In the genomic region with DNA sequence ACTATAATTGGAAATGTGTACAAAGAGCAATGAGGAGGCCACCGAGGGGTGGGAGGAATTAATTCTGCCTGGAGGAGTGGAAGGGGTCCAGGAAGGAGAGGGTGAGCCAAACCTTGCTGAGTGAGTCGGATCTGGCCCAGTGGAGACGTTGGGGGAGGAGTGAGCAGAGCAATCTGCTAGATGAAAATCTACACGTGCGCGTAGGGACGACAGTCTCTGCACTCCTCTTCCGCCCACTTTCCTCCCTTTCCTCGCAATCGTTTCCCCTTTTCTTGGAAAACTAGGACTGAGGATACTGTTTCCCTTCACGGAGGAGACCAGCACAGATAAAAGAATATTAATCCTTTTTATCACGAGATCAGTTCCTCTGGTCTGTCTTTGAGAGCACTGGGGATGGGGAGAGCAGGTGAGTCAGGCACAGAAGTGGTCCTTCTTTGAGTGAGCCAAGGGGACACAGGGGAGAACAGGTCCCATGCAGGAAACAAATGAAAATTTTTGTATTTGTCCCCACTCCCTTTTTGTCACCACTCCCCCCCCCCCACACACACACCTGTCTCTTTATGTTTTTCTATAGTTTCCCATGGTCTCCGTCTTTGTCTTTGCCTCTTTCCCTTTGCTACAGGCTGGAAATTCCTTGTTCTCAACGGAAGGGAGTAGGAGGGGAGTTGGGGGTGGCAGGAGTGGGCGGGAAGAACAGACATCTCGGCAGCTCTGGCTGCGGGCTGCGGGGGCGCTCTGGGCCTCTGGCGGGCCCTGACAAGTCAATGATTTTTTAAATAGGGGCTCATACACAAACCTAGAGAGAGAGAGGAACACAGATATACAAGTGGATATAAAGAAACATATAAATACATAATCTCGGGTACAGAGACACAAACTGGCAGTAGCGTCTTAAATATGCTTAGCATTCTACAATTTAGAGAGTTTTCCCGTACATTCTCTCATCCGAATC, we compare ENCODE assay signal across 8 cellular contexts. TPM values are rescaled to one million over a fixed set of nuclear protein-coding genes. Genes with fewer than 3 reads are reported as not detected.
A peak's percentile ranks its signal among the peaks of the same experiment; 100 is the strongest.
DNase-seq lines count a peak whose midpoint lies in the region; ATAC-seq and TF ChIP-seq lines count a peak whose summit lies in the region.

No MANE protein-coding gene starts in this region.

- H3K9me3 ChIP-seq in Peyer's patch (no peaks in the 10 kb centered on the region), adipocyte (ENCODE audit: control insufficient read depth, low read length) (no peaks in the 10 kb centered on the region), right atrium auricular region (no peaks in the 10 kb centered on the region)

- H3K4me1 ChIP-seq in Peyer's patch (peaks cover 0 to 23% (median 10%) of the 10 kb centered on the region in 4 donors), adipocyte (ENCODE audit: control insufficient read depth, insufficient read depth, low read length) (peaks cover 36% of the 10 kb centered on the region), right atrium auricular region (peaks cover 0 to 35% of the 10 kb centered on the region in 2 donors)

- no peaks in the 10 kb centered on the region for H3K36me3 ChIP-seq in Peyer's patch
- H3K36me3 ChIP-seq in adipocyte (ENCODE audit: control insufficient read depth, insufficient read depth, low read length, severe bottlenecking): peaks cover 5% of the 10 kb centered on the region
- peaks cover 3% of the 10 kb centered on the region for H3K36me3 ChIP-seq in right atrium auricular region

- DNase-seq in AG20443 (ENCODE audit: low spot score): peak; percentile 66
- DNase-seq in Peyer's patch: peak; percentile 64 to 73 (median 69)
- peak; percentile 83 for DNase-seq in adipocyte (ENCODE audit: low read depth)
- DNase-seq in right atrium auricular region (ENCODE audit: low spot score): no peak
- peak; percentile 81 for DNase-seq in putamen (ENCODE audit: low spot score)
- DNase-seq in NCI-H187 treated with DMSO at 0.1 percent for 48 hours (lab: John Stamatoyannopoulos, UW): no peak

- peak overlapping the region; percentile 95 to 99 (median 98) for H3K27ac ChIP-seq in Peyer's patch
- peak overlapping the region; percentile 97 to 100 for H3K27ac ChIP-seq in right atrium auricular region

- H3K9ac ChIP-seq in adipocyte (ENCODE audit: low read length): peak overlapping the region; percentile 99

- peak overlapping the region; percentile 70 to 96 (median 89) for H3K4me3 ChIP-seq in Peyer's patch
- peak overlapping the region; percentile 90 for H3K4me3 ChIP-seq in adipocyte (ENCODE audit: low read length)
- H3K4me3 ChIP-seq in right atrium auricular region: peak overlapping the region; percentile 58 to 84

- no peak for TF ChIP-seq POLR2A in Peyer's patch (IDR thresholded peaks at IDR 0.05)

- H3K27me3 ChIP-seq in Peyer's patch (no peaks in the 10 kb centered on the region), adipocyte (replicated peaks; ENCODE audit: control insufficient read depth, insufficient read depth, low read length) (no peaks in the 10 kb centered on the region), right atrium auricular region (no peaks in the 10 kb centered on the region)

- peak in 4 of 6 experiments; percentile 1 to 20 (median 10) for TF ChIP-seq CTCF in Peyer's patch (IDR thresholded peaks at IDR 0.05)
- TF ChIP-seq CTCF in right atrium auricular region (IDR thresholded peaks at IDR 0.05): peak; percentile 26 to 35

- ATAC-seq in GM19395 (IDR thresholded peaks at IDR 0.05; ENCODE audit: unreplicated experiment): peak; percentile 20
- ATAC-seq in GM21786 (IDR thresholded peaks at IDR 0.05; ENCODE audit: unreplicated experiment): no peak

RNA-seq across cellular contexts. Expression of gene NAB2, which starts 2.6 kb away (rescaled TPM):
- total RNA-seq in Peyer's patch (10 to 100 TPM in 2 of 4 donors, 1 to 10 TPM in 2; 7.4 to 17.0 (median 10.3) TPM), right atrium auricular region (10 to 100 TPM in 1 of 2 donors, 1 to 10 TPM in 1; 9.0 to 21.1 TPM)

RNA-seq across cellular contexts. Expression of gene NEMP1, which starts 7.7 kb away (rescaled TPM):
- total RNA-seq in Peyer's patch: 10 to 100 TPM in 1 of 4 donors, 1 to 10 TPM in 3; 4.6 to 11.6 (median 5.7) TPM
- total RNA-seq in right atrium auricular region: 1 to 10 TPM; 1.9 to 2.2 TPM

RNA-seq across cellular contexts. Expression of gene STAT6, which starts 24.9 kb away (rescaled TPM):
- 100 to 1,000 TPM; 278 to 416 (median 382) TPM for total RNA-seq in Peyer's patch
- 10 to 100 TPM; 34.3 to 64.3 TPM for total RNA-seq in right atrium auricular region

RNA-seq across cellular contexts. Expression of gene MYO1A, which starts 36.3 kb away (rescaled TPM):
- 1,000 to 10,000 TPM in 1 of 4 donors, 100 to 1,000 TPM in 2, 10 to 100 TPM in 1; 94.1 to 1,001 (median 802) TPM for total RNA-seq in Peyer's patch
- total RNA-seq in right atrium auricular region: under 1 TPM in 1 of 2 donors, not detected in 1; 0.08 TPM

RNA-seq across cellular contexts. Expression of gene LRP1, which starts 42.0 kb away (rescaled TPM):
- total RNA-seq in Peyer's patch (100 to 1,000 TPM; 128 to 312 (median 207) TPM), right atrium auricular region (100 to 1,000 TPM in 1 of 2 donors, 10 to 100 TPM in 1; 89.4 to 211 TPM)

Comparison
In these comparisons a context has a peak if more than half of its experiments do, and no peak if none do; other contexts are left out.
1. DNase-seq: peak in AG20443 (single experiment), Peyer's patch (3 of 3), adipocyte (single experiment) and putamen (single experiment); none in right atrium auricular region (single experiment) and NCI-H187 treated with DMSO at 0.1 percent for 48 hours (single experiment).
2. RNA of gene STAT6, which starts 24.9 kb away (total RNA-seq): 278 to 416 TPM in Peyer's patch; 34.3 to 64.3 TPM in right atrium auricular region; every median in the first group is over 4 times any median in the second.
3. Peak in every context shown above with its lines, with median percentiles within 50 percentile points of each other: H3K4me3 ChIP-seq.